9 cellular contexts compared by ENCODE assay signal in the genomic region with DNA sequence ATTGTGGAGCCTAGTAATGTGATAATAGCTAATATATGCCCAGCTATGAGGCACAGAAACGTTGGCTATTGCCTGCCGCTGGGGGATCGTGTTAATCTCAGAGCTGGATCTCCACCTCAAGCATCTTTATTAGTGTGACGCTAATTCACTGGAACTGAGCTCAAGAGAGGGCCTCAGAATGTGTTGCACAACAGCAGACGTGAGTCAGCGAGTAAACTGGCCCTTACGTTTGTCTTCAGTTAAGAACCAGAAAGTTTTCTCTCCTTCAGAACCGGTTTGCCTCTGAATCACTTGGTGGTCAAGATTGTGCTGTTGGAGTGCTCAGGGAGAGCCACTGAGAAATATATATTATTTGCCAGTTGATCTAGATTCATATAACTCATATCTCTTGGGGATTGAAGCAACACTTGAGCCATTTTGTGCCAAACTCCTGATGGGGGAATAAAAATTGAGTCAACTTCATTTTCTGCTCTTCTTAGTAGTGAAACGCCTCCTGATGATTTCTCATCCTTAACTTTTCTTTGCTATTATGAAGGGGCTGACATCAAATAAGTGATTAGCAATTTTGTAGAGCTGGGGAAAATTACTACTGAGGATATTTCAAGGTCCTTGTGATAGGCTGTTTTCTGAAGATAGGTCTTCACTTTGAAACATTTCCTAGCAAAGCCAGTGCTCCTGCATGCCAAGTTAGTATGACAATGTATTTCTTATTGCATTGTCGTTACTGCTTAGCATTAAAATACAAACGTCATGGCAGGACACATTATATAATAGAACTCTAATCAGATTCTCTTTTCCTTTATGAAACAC. TPM values are rescaled to one million over a fixed set of nuclear protein-coding genes. Genes with fewer than 3 reads are reported as not detected.
DNase-seq lines count a peak whose midpoint lies in the region; TF ChIP-seq lines count a peak whose summit lies in the region.
"Had no signal": no experiment of that assay in that cellular context is flagged by ENCODE, and none has a peak within 500 bp of the region (broad histone marks: within the 10 kb centered on the region; RNA-seq: fewer than 3 reads in every experiment).

No MANE protein-coding gene starts in this region.

- DNase-seq in ACHN (peak; percentile 95), LoVo (ENCODE audit: low spot score) (peak; percentile 63), chondrocyte (ENCODE audit: low spot score) (no peak), NCI-H69 (lab: John Stamatoyannopoulos, UW) (no peak), cerebellar nuclear complex (lab: John Stamatoyannopoulos, UW) (no peak), SHP77 treated with DMSO at 0.1 percent for 48 hours (lab: John Stamatoyannopoulos, UW) (no peak)
- DNase-seq in activated CD4-positive, alpha-beta memory T cell treated with anti-CD3 and anti-CD28 coated beads for 36 hours, result no peak

- WGBS in mesodermal cell (ENCODE audit: insufficient coverage in 2 of 2), 2 experiments, result 73 to 84% methylated on average over 7 to 9 of the region's 11 CpGs

- CTCF ChIA-PET in activated CD4-positive, alpha-beta memory T cell treated with anti-CD3 and anti-CD28 coated beads for 36 hours (lab: Charles Lee), result no interaction called here

- no peaks in the 10 kb centered on the region for H3K9me3 ChIP-seq in mesodermal cell (ENCODE audit: control insufficient read depth, low read length)

- peaks cover 31% of the 10 kb centered on the region for H3K4me1 Mint-ChIP-seq in chondrocyte (ENCODE audit: low read depth)
- peaks cover 10% of the 10 kb centered on the region for H3K4me1 Mint-ChIP-seq in activated CD4-positive, alpha-beta memory T cell treated with anti-CD3 and anti-CD28 coated beads for 36 hours (ENCODE audit: low read depth)

- intact Hi-C loops in activated CD4-positive, alpha-beta memory T cell treated with anti-CD3 and anti-CD28 coated beads for 36 hours (cut with micrococcal nuclease), result no loop called here

- no peaks in the 10 kb centered on the region for H3K27me3 Mint-ChIP-seq in chondrocyte (ENCODE audit: low read depth)
- no peaks in the 10 kb centered on the region for H3K27me3 Mint-ChIP-seq in activated CD4-positive, alpha-beta memory T cell treated with anti-CD3 and anti-CD28 coated beads for 36 hours

- POLR2A ChIA-PET in activated CD4-positive, alpha-beta memory T cell treated with anti-CD3 and anti-CD28 coated beads for 36 hours (lab: Charles Lee), result no interaction called here

- in situ Hi-C loops in ACHN (cut with HindIII; ENCODE audit: low pct_ligation_motif_present, low pct_unique_long_range_greater_than_20kb, low sequenced_read_pairs), result no loop called here

- H3K27ac Mint-ChIP-seq in chondrocyte (ENCODE audit: unreplicated experiment), result peak overlapping the region; percentile 65
- H3K27ac Mint-ChIP-seq in activated CD4-positive, alpha-beta memory T cell treated with anti-CD3 and anti-CD28 coated beads for 36 hours, result no peak overlapping the region

- H3K4me3 Mint-ChIP-seq in chondrocyte (ENCODE audit: unreplicated experiment), result no peak overlapping the region
- H3K4me3 Mint-ChIP-seq in activated CD4-positive, alpha-beta memory T cell treated with anti-CD3 and anti-CD28 coated beads for 36 hours, result no peak overlapping the region

- no peak overlapping the region for H3K4me3 ChIP-seq in mesodermal cell (ENCODE audit: extremely low read depth, insufficient read depth, low read length, poor library complexity, severe bottlenecking)
- H3K4me3 ChIP-seq: SK-N-MC had no signal

- peaks cover 3% of the 10 kb centered on the region for H3K9me3 Mint-ChIP-seq in chondrocyte (ENCODE audit: low read depth)
- H3K9me3 Mint-ChIP-seq in activated CD4-positive, alpha-beta memory T cell treated with anti-CD3 and anti-CD28 coated beads for 36 hours, result no peaks in the 10 kb centered on the region

- H3K36me3 Mint-ChIP-seq in chondrocyte (ENCODE audit: low read depth), result peaks cover 14% of the 10 kb centered on the region
- peaks cover 52% of the 10 kb centered on the region for H3K36me3 Mint-ChIP-seq in activated CD4-positive, alpha-beta memory T cell treated with anti-CD3 and anti-CD28 coated beads for 36 hours

- no peak for TF ChIP-seq CTCF in chondrocyte (IDR thresholded peaks at IDR 0.05)

- H3K4me1 ChIP-seq in mesodermal cell (ENCODE audit: control insufficient read depth, insufficient read depth, low read length, poor library complexity, severe bottlenecking), result peaks cover 14% of the 10 kb centered on the region

- H3K27ac ChIP-seq in mesodermal cell (ENCODE audit: low read depth, low read length, severe bottlenecking), result peak overlapping the region; percentile 61
- H3K27ac ChIP-seq: SK-N-MC had no signal

- H3K36me3 ChIP-seq in mesodermal cell (ENCODE audit: control insufficient read depth, insufficient read depth, low read length), result peaks cover 60% of the 10 kb centered on the region

RNA-seq across cellular contexts. Expression of gene BZW2, which starts 22.3 kb away (rescaled TPM):
- total RNA-seq in chondrocyte, result 42.6 to 50.0 TPM (median 44.8 TPM) in 3 replicates
- 153 TPM for polyA plus RNA-seq in mesodermal cell (2013, experiment 1 of 2)
- polyA plus RNA-seq in mesodermal cell (2013, experiment 2 of 2), result 137 TPM
- 10 to 100 TPM; 84.2 to 89.8 TPM for total RNA-seq in activated CD4-positive, alpha-beta memory T cell treated with anti-CD3 and anti-CD28 coated beads for 36 hours

RNA-seq across cellular contexts. Expression of gene ANKMY2, which starts 22.7 kb away (rescaled TPM):
- 18.0 to 23.3 TPM (median 21.8 TPM) in 3 replicates for total RNA-seq in chondrocyte
- 22.6 TPM for polyA plus RNA-seq in mesodermal cell (2013, experiment 1 of 2)
- 23.4 TPM for polyA plus RNA-seq in mesodermal cell (2013, experiment 2 of 2)
- total RNA-seq in activated CD4-positive, alpha-beta memory T cell treated with anti-CD3 and anti-CD28 coated beads for 36 hours, result 1 to 10 TPM; 7.8 to 8.4 TPM

Comparison
In these comparisons a context has a peak if more than half of its experiments do, and no peak if none do; other contexts are left out.
1. DNase-seq: peak in ACHN (single experiment) and LoVo (single experiment); none in chondrocyte (single experiment), NCI-H69 (single experiment), cerebellar nuclear complex (0 of 2), activated CD4-positive, alpha-beta memory T cell treated with anti-CD3 and anti-CD28 coated beads for 36 hours (single experiment) and SHP77 treated with DMSO at 0.1 percent for 48 hours (single experiment).